1 cellular context compared by ENCODE assay signal in genomic region chr17:1787301-1787902, GRCh38.
TF ChIP-seq lines count a peak whose summit lies in the region.

No MANE protein-coding gene starts in this region.

TF ChIP-seq in HepG2, 621 proteins besides CTCF, POLR2A, EP300 and RAD21:
- TF ChIP-seq ZNF614 (CRISPR knock-in tag; IDR thresholded peaks at IDR 0.05; ENCODE audit: borderline replicate concordance): no peak
- no peak for TF ChIP-seq ZNF674 (CRISPR knock-in tag; IDR thresholded peaks at IDR 0.05; ENCODE audit: low read depth)
- no peak for TF ChIP-seq NFKB2 (CRISPR knock-in tag; IDR thresholded peaks at IDR 0.05; ENCODE audit: borderline replicate concordance)
- no peak for TF ChIP-seq RFX1 (IDR thresholded peaks at IDR 0.05)
- TF ChIP-seq ZNF768 (CRISPR knock-in tag; IDR thresholded peaks at IDR 0.05): no peak
- TF ChIP-seq ZNF841 (CRISPR knock-in tag; IDR thresholded peaks at IDR 0.05; ENCODE audit: borderline replicate concordance): no peak
- TF ChIP-seq ZNF121 (CRISPR knock-in tag; IDR thresholded peaks at IDR 0.05): no peak
- no peak for TF ChIP-seq CEBPZ (IDR thresholded peaks at IDR 0.05; ENCODE audit: low read length)
- TF ChIP-seq ZNF687 (CRISPR knock-in tag; IDR thresholded peaks at IDR 0.05): peak; percentile 31; the same call in 1 of the 2 replicates
- TF ChIP-seq ARID4A (CRISPR knock-in tag; IDR thresholded peaks at IDR 0.05; ENCODE audit: borderline replicate concordance): no peak
- TF ChIP-seq HNRNPUL1 (IDR thresholded peaks at IDR 0.05; ENCODE audit: low read depth, low read length): no peak
- TF ChIP-seq E2F5 (CRISPR knock-in tag; conservative IDR thresholded peaks at IDR 0.05): no peak
- TF ChIP-seq ZBTB38 (CRISPR knock-in tag; IDR thresholded peaks at IDR 0.05): peak; percentile 59; the same call in 1 of the 2 replicates
- no peak for TF ChIP-seq HDAC1 (CRISPR knock-in tag; IDR thresholded peaks at IDR 0.05)
- TF ChIP-seq FOSL2 (CRISPR knock-in tag; IDR thresholded peaks at IDR 0.05): peak; percentile 74
- TF ChIP-seq ATF7 (IDR thresholded peaks at IDR 0.05): no peak
- no peak for TF ChIP-seq ATF7 (CRISPR knock-in tag; IDR thresholded peaks at IDR 0.05)
- no peak for TF ChIP-seq ZSCAN22 (CRISPR knock-in tag; IDR thresholded peaks at IDR 0.05)
- no peak for TF ChIP-seq DDIT3 (CRISPR knock-in tag; IDR thresholded peaks at IDR 0.05)
- no peak for TF ChIP-seq XBP1 (CRISPR knock-in tag; IDR thresholded peaks at IDR 0.05)
- no peak for TF ChIP-seq RAD51 (IDR thresholded peaks at IDR 0.05; ENCODE audit: borderline replicate concordance)
- 0 out of 2 replicates have a peak, but pooled peaks have one; percentile 18 for TF ChIP-seq SAP130 (CRISPR knock-in tag; IDR thresholded peaks at IDR 0.05; ENCODE audit: low read depth)
- TF ChIP-seq HOMEZ (CRISPR knock-in tag; IDR thresholded peaks at IDR 0.05; ENCODE audit: low read depth): no peak
- no peak for TF ChIP-seq ONECUT2 (CRISPR knock-in tag; IDR thresholded peaks at IDR 0.05)
- TF ChIP-seq ZNF207 (IDR thresholded peaks at IDR 0.05; ENCODE audit: borderline replicate concordance): no peak
- no peak for TF ChIP-seq TEAD2 (CRISPR knock-in tag; IDR thresholded peaks at IDR 0.05)
- TF ChIP-seq ZBTB14 (CRISPR knock-in tag; IDR thresholded peaks at IDR 0.05): no peak
- no peak for TF ChIP-seq ZNF790 (CRISPR knock-in tag; IDR thresholded peaks at IDR 0.05; ENCODE audit: borderline replicate concordance)
- no peak for TF ChIP-seq ZNF317 (CRISPR knock-in tag; IDR thresholded peaks at IDR 0.05)
- no peak for TF ChIP-seq ARNTL (CRISPR knock-in tag; IDR thresholded peaks at IDR 0.05)
- no peak for TF ChIP-seq ZNF530 (CRISPR knock-in tag; IDR thresholded peaks at IDR 0.05; ENCODE audit: low read depth)
- no peak for TF ChIP-seq HNF1B (CRISPR knock-in tag; IDR thresholded peaks at IDR 0.05)
